ENCODE assay signal across 8 cellular contexts in the genomic region with DNA sequence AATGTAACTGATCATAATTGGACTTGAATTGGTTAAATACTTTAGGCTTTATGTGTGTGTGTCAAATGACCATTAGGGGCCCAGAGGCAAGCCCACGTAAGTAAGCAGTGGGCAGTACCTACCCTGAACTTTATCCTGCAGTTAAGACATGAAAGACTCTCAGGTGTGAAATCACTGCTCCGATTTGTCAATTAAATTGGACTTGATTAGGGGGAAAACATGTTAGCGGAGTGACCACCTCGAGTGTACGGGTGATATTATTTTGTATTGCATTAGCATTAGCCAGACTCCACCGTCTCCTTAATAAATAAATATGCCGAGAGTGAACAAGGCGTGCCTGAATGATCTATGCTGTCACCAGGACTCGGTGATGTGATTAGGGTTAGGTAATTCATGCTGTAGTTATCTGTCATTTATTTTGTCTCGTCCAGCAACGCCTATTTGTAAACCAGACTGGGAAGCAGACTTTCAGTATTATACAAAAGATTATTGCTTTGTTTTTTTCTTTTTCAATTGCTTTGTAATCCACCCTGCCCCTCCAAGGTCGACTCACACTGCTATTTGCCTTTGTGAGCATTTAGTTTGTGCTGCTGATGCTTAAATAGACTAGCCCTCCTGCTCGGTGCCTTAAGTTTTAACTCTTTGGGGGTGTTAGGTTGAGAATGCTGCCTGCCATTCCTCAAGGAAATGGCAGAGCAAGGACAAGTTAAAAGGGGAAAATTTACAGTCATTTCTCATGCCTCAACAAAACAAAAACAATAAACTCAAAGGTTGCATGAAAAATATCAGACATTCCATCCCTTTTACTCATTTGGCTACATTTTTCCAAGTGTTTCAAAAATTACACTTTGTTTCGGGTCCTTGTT. TPM values are rescaled to one million over a fixed set of nuclear protein-coding genes. Genes with fewer than 3 reads are reported as not detected.
DNase-seq lines count a peak whose midpoint lies in the region; ATAC-seq and TF ChIP-seq lines count a peak whose summit lies in the region.

No MANE protein-coding gene starts in this region.

- H3K79me2 ChIP-seq in Loucy (ENCODE audit: insufficient read depth, low read length), result no peaks in the 10 kb centered on the region
- H3K79me2 ChIP-seq in neural progenitor cell (ENCODE audit: low read depth), result no peaks in the 10 kb centered on the region

- H3K9me3 ChIP-seq in CD8-positive, alpha-beta T cell (ENCODE audit: low read length), result no peaks in the 10 kb centered on the region
- H3K9me3 ChIP-seq in Loucy (ENCODE audit: insufficient read depth, low read depth, low read length) (no peaks in the 10 kb centered on the region), ectodermal cell (ENCODE audit: control insufficient read depth, low read length) (no peaks in the 10 kb centered on the region), neural progenitor cell (ENCODE audit: low read depth) (no peaks in the 10 kb centered on the region)

- H3K4me2 ChIP-seq in Loucy (ENCODE audit: low read depth, low read length, poor library complexity, severe bottlenecking), result peak overlapping the region; percentile 81
- H3K4me2 ChIP-seq in neural progenitor cell, result peak overlapping the region; percentile 82

- H3F3A ChIP-seq in Loucy (ENCODE audit: low read depth) (no peaks in the 10 kb centered on the region), neural progenitor cell (ENCODE audit: low read depth) (peaks cover 22% of the 10 kb centered on the region)

- intact Hi-C loops in CD8-positive, alpha-beta T cell (cut with DNase I, micrococcal nuclease), result no loop called here

- no peaks in the 10 kb centered on the region for H3K9me2 ChIP-seq in Loucy (replicated peaks; ENCODE audit: low read depth, low read length)

- no peak for DNase-seq in CD8-positive, alpha-beta T cell
- peak; percentile 17 for DNase-seq in neural progenitor cell (ENCODE audit: low spot score)
- DNase-seq in NCI-H1436 treated with DMSO at 0.1 percent for 48 hours (lab: John Stamatoyannopoulos, UW), result no peak
- DNase-seq in NCI-H526 treated with DMSO at 0.1 percent for 48 hours (lab: John Stamatoyannopoulos, UW), result no peak

- H2AFZ ChIP-seq in Loucy (ENCODE audit: low read length) (peak overlapping the region; percentile 91), neural progenitor cell (replicated peaks) (no peak overlapping the region)

- peaks cover 27% of the 10 kb centered on the region for H3K4me1 Mint-ChIP-seq in CD8-positive, alpha-beta T cell (ENCODE audit: low read depth)
- H3K4me1 Mint-ChIP-seq in neural progenitor cell, result peaks cover 64% of the 10 kb centered on the region

- H3K27ac Mint-ChIP-seq in CD8-positive, alpha-beta T cell, result no peak overlapping the region
- H3K27ac Mint-ChIP-seq in neural progenitor cell, result peak overlapping the region; percentile 97

- H3K4me1 ChIP-seq in CD8-positive, alpha-beta T cell (ENCODE audit: insufficient read depth, low read length), result peaks cover 10% of the 10 kb centered on the region
- H3K4me1 ChIP-seq in Loucy (ENCODE audit: insufficient read depth, low read length, poor library complexity, severe bottlenecking) (peaks cover 12% of the 10 kb centered on the region), ectodermal cell (ENCODE audit: control insufficient read depth, insufficient read depth, low read length) (peaks cover 23% of the 10 kb centered on the region), neural progenitor cell (peaks cover 27% of the 10 kb centered on the region)

- H4K20me1 ChIP-seq in Loucy (ENCODE audit: insufficient read depth, low read length, poor library complexity, severe bottlenecking) (no peaks in the 10 kb centered on the region), neural progenitor cell (ENCODE audit: low read depth) (no peaks in the 10 kb centered on the region)

- CTCF ChIA-PET in CD8-positive, alpha-beta T cell (lab: Charles Lee), result no interaction called here

- H3K4me3 Mint-ChIP-seq in CD8-positive, alpha-beta T cell, result peak overlapping the region; percentile 15
- H3K4me3 Mint-ChIP-seq in neural progenitor cell, result peak overlapping the region; percentile 86

- POLR2A ChIA-PET in CD8-positive, alpha-beta T cell (lab: Charles Lee), result no interaction called here

- no peak overlapping the region for H3K27ac ChIP-seq in CD8-positive, alpha-beta T cell (ENCODE audit: low read depth, low read length)
- no peak overlapping the region for H3K27ac ChIP-seq in ectodermal cell (ENCODE audit: insufficient read depth, low read depth, low read length, poor library complexity, severe bottlenecking)
- H3K27ac ChIP-seq in neural progenitor cell, result no peak overlapping the region

- no peak for TF ChIP-seq CTCF in CD8-positive, alpha-beta T cell (IDR thresholded peaks at IDR 0.05)
- TF ChIP-seq CTCF in Loucy (conservative IDR thresholded peaks at IDR 0.05; ENCODE audit: low read length) (no peak), neural progenitor cell (IDR thresholded peaks at IDR 0.05) (no peak)

- ATAC-seq in CD8-positive, alpha-beta T cell, result no peak
- no peak for ATAC-seq in GM19023 (IDR thresholded peaks at IDR 0.05; ENCODE audit: unreplicated experiment)
- ATAC-seq in HG03139 (IDR thresholded peaks at IDR 0.05; ENCODE audit: unreplicated experiment), result no peak

- WGBS in ectodermal cell, 2 experiments, result 45 to 54% methylated on average over 12 to 13 of the region's 14 CpGs

- no peaks in the 10 kb centered on the region for H3K36me3 ChIP-seq in CD8-positive, alpha-beta T cell (ENCODE audit: insufficient read depth, low read length)
- H3K36me3 ChIP-seq in Loucy (ENCODE audit: insufficient read depth, low read length) (no peaks in the 10 kb centered on the region), ectodermal cell (ENCODE audit: control insufficient read depth, insufficient read depth, low read length) (no peaks in the 10 kb centered on the region), neural progenitor cell (no peaks in the 10 kb centered on the region)

- no peaks in the 10 kb centered on the region for H3K36me3 Mint-ChIP-seq in CD8-positive, alpha-beta T cell
- no peaks in the 10 kb centered on the region for H3K36me3 Mint-ChIP-seq in neural progenitor cell

- H3K27me3 Mint-ChIP-seq in CD8-positive, alpha-beta T cell (ENCODE audit: low read depth), result peaks cover 17% of the 10 kb centered on the region
- H3K27me3 Mint-ChIP-seq in neural progenitor cell (ENCODE audit: insufficient read depth, low read depth), result peaks cover 2% of the 10 kb centered on the region

- H3K27me3 ChIP-seq in CD8-positive, alpha-beta T cell (ENCODE audit: insufficient read depth, low read length), result no peaks in the 10 kb centered on the region
- no peaks in the 10 kb centered on the region for H3K27me3 ChIP-seq in Loucy (ENCODE audit: insufficient read depth, low read length, poor library complexity, severe bottlenecking)
- no peaks in the 10 kb centered on the region for H3K27me3 ChIP-seq in ectodermal cell (ENCODE audit: control insufficient read depth, insufficient read depth, low read length, poor library complexity, severe bottlenecking)
- no peaks in the 10 kb centered on the region for H3K27me3 ChIP-seq in neural progenitor cell

- H3K9ac ChIP-seq in Loucy (ENCODE audit: low read depth, low read length, poor library complexity, severe bottlenecking) (no peak overlapping the region), neural progenitor cell (no peak overlapping the region)

- H3K4me3 ChIP-seq in CD8-positive, alpha-beta T cell (ENCODE audit: low read depth, low read length), result no peak overlapping the region
- peak overlapping the region; percentile 68 for H3K4me3 ChIP-seq in Loucy (ENCODE audit: low read length, poor library complexity, severe bottlenecking)
- H3K4me3 ChIP-seq in ectodermal cell (ENCODE audit: insufficient read depth, low read depth, low read length), result peak overlapping the region; percentile 33
- H3K4me3 ChIP-seq in neural progenitor cell, result peak overlapping the region; percentile 47

- H3K9me3 Mint-ChIP-seq in CD8-positive, alpha-beta T cell, result no peaks in the 10 kb centered on the region
- H3K9me3 Mint-ChIP-seq in neural progenitor cell, result no peaks in the 10 kb centered on the region

RNA-seq across cellular contexts. Expression of a gene that starts 1.8 kb away (rescaled TPM):
- total RNA-seq in CD8-positive, alpha-beta T cell, result under 1 TPM in 1 of 2 experiments, not detected in 1; 0.56 TPM
- polyA plus RNA-seq in ectodermal cell (2013, experiment 1 of 4), result 2.3 TPM
- polyA plus RNA-seq in ectodermal cell (2013, experiment 2 of 4), result 1.8 TPM
- 2.9 TPM for polyA plus RNA-seq in ectodermal cell (2013, experiment 3 of 4)
- 2.9 TPM for polyA plus RNA-seq in ectodermal cell (2013, experiment 4 of 4)
- total RNA-seq in neural progenitor cell (ENCODE audit: low replicate concordance), result 0.47 and 0.65 TPM in 2 replicates
